ENCODE assay signal across 1 cellular context in genomic region chr17:29710891-29711418, GRCh38.
A peak's percentile ranks its signal among the peaks of the same experiment; 100 is the strongest.
TF ChIP-seq lines count a peak whose summit lies in the region.

No MANE protein-coding gene starts in this region.

TF ChIP-seq in K562, 482 proteins besides CTCF, POLR2A, EP300 and RAD21 (continued from another document and continues in another):
- TF ChIP-seq REST (CRISPR knock-in tag; IDR thresholded peaks at IDR 0.05; ENCODE audit: low read depth), result no peak
- TF ChIP-seq MYBL2 (IDR thresholded peaks at IDR 0.05; ENCODE audit: low read depth), result no peak
- TF ChIP-seq MYBL2 (CRISPR knock-in tag; IDR thresholded peaks at IDR 0.05; ENCODE audit: borderline replicate concordance), result no peak
- no peak for TF ChIP-seq ZNF263 (CRISPR knock-in tag; IDR thresholded peaks at IDR 0.05; ENCODE audit: borderline replicate concordance)
- peak; percentile 42 to 51; a peak in 2 of 4 replicates for TF ChIP-seq KDM1A (IDR thresholded peaks at IDR 0.05)
- TF ChIP-seq GTF2B (IDR thresholded peaks at IDR 0.05; ENCODE audit: extremely low read depth, insufficient read length), result no peak
- no peak for TF ChIP-seq ZNF57 (CRISPR knock-in tag; IDR thresholded peaks at IDR 0.05)
- no peak for TF ChIP-seq CEBPZ (IDR thresholded peaks at IDR 0.05; ENCODE audit: borderline replicate concordance, low read depth, low read length)
- TF ChIP-seq SAP30 (IDR thresholded peaks at IDR 0.05; ENCODE audit: borderline replicate concordance, insufficient read depth, low read depth, low read length, poor library complexity, severe bottlenecking), result no peak
- no peak for TF ChIP-seq HDAC6 (IDR thresholded peaks at IDR 0.05; ENCODE audit: low read depth, low read length)
- no peak for TF ChIP-seq NR4A1 (CRISPR knock-in tag; IDR thresholded peaks at IDR 0.05)
- 0 out of 2 replicates have a peak, but pooled peaks have one; percentile 50 for TF ChIP-seq NR4A1 (tag; IDR thresholded peaks at IDR 0.05)
- peak; percentile 69 for TF ChIP-seq TAL1 (IDR thresholded peaks at IDR 0.05)
- no peak for TF ChIP-seq NR2C1 (IDR thresholded peaks at IDR 0.05)
- no peak for TF ChIP-seq NR2C1 (tag; IDR thresholded peaks at IDR 0.05)
- TF ChIP-seq EWSR1 (IDR thresholded peaks at IDR 0.05; ENCODE audit: borderline replicate concordance, low read depth, partially characterized antibody), result no peak
- TF ChIP-seq CHAMP1 (IDR thresholded peaks at IDR 0.05), result no peak
- no peak for TF ChIP-seq ZNF644 (tag; IDR thresholded peaks at IDR 0.05; ENCODE audit: low read depth)
- no peak for TF ChIP-seq PTBP1 (IDR thresholded peaks at IDR 0.05; ENCODE audit: low read depth, low read length)
- peak; percentile 45; the same call in 1 of the 2 replicates for TF ChIP-seq ZNF197 (CRISPR knock-in tag; IDR thresholded peaks at IDR 0.05; ENCODE audit: low read depth)
- peak in 1 of 2 experiments; percentile 29; a peak in 1 of 4 replicates for TF ChIP-seq TBL1XR1 (IDR thresholded peaks at IDR 0.05; ENCODE audit: low read length in 2 of 2)
- TF ChIP-seq CHD4 (IDR thresholded peaks at IDR 0.05; ENCODE audit: insufficient read depth, insufficient replicate concordance, low read depth, low read length, poor library complexity, severe bottlenecking), result no peak
- TF ChIP-seq HEY1 (CRISPR knock-in tag; IDR thresholded peaks at IDR 0.05; ENCODE audit: borderline replicate concordance), result no peak
- no peak for TF ChIP-seq ZNF318 (IDR thresholded peaks at IDR 0.05; ENCODE audit: borderline replicate concordance in 1 of 2, low read depth in 1 of 2)
- TF ChIP-seq KLF13 (tag; IDR thresholded peaks at IDR 0.05; ENCODE audit: borderline replicate concordance, low read depth), result no peak
- no peak for TF ChIP-seq FIP1L1 (IDR thresholded peaks at IDR 0.05; ENCODE audit: low read depth, low read length, poor library complexity, severe bottlenecking)
- no peak for TF ChIP-seq SRF (CRISPR knock-in tag; IDR thresholded peaks at IDR 0.05)
- peak; percentile 74 for TF ChIP-seq MEIS2 (IDR thresholded peaks at IDR 0.05; ENCODE audit: partially characterized antibody)
- TF ChIP-seq BCLAF1 (IDR thresholded peaks at IDR 0.05; ENCODE audit: borderline replicate concordance in 1 of 2, control insufficient read depth in 1 of 2, low read depth in 2 of 2, low read length in 1 of 2), result 0 out of 4 replicates have a peak, but pooled peaks of 1 of the 2 experiments have one; percentile 50
- peak; percentile 50; the same call in 1 of the 2 replicates for TF ChIP-seq MECOM (CRISPR knock-in tag; IDR thresholded peaks at IDR 0.05)
- no peak for TF ChIP-seq E2F4 (CRISPR knock-in tag; IDR thresholded peaks at IDR 0.05; ENCODE audit: low read depth)
- TF ChIP-seq ZFP1 (CRISPR knock-in tag; IDR thresholded peaks at IDR 0.05), result peak; percentile 82
- TF ChIP-seq SLC30A9 (CRISPR knock-in tag; IDR thresholded peaks at IDR 0.05), result no peak
- no peak for TF ChIP-seq TFAM (CRISPR knock-in tag; conservative IDR thresholded peaks at IDR 0.05)
- TF ChIP-seq ATF7 (IDR thresholded peaks at IDR 0.05), result 0 out of 2 replicates have a peak, but pooled peaks have one; percentile 33
- TF ChIP-seq ARNT (IDR thresholded peaks at IDR 0.05), result peak in 1 of 2 experiments; percentile 68; a peak in 1 of 4 replicates
- no peak for TF ChIP-seq ZFPM2 (CRISPR knock-in tag; IDR thresholded peaks at IDR 0.05)
- no peak for TF ChIP-seq FOXP1 (CRISPR knock-in tag; IDR thresholded peaks at IDR 0.05)
